Comparison of ENCODE assay signal across 22 cellular contexts in the genomic region with DNA sequence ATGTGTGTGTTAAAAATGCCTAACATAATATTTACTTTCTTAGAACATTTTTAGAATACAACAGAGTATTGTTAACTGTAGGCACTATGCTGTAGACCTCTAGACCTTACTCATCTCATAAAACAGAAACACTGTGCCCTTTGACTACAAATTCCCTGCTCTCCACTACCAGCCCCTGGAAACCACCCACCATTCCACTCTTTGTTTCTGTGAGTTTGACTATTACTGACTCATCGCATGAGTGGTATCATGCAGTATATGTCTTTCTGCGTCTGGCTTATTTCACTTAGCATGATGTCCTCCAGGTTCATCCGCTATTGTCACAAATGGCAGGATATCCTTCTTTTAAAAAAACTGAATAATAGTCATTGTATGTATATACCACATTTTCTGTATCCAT.
DNase-seq lines count a peak whose midpoint lies in the region; ATAC-seq and TF ChIP-seq lines count a peak whose summit lies in the region.
"Had no signal": no experiment of that assay in that cellular context is flagged by ENCODE, and none has a peak within 500 bp of the region (broad histone marks: within the 10 kb centered on the region; RNA-seq: fewer than 3 reads in every experiment).

No MANE protein-coding gene starts in this region.

- H3K4me1 ChIP-seq in heart right ventricle: peaks cover 0 to 5% (median 0%) of the 10 kb centered on the region in 9 donors
- H3K4me1 ChIP-seq: ascending aorta, SJCRH30, upper lobe of right lung had no signal

- H3K36me3 ChIP-seq in heart right ventricle: no peaks in the 10 kb centered on the region
- H3K36me3 ChIP-seq: ascending aorta, SJCRH30, spleen, upper lobe of right lung had no signal

- no peak overlapping the region for H3K27ac Mint-ChIP-seq in activated T-helper 17 cell treated with anti-CD3 and anti-CD28 coated beads, Interleukin-2, amount 50 U/mL, for 72 hours
- H3K27ac Mint-ChIP-seq: activated naive CD4-positive, alpha-beta T cell treated with anti-CD3 and anti-CD28 coated beads for 36 hours; memory B cell had no signal

- intact Hi-C loops in heart right ventricle (cut with DNase I): no loop called here

- no peaks in the 10 kb centered on the region for H3K27me3 ChIP-seq in heart right ventricle
- H3K27me3 ChIP-seq: ascending aorta, SJCRH30, spleen, upper lobe of right lung had no signal

- peak; percentile 70 for ATAC-seq in activated T-helper 17 cell treated with anti-CD3 and anti-CD28 coated beads, Interleukin-2, amount 50 U/mL, for 72 hours (replicated peaks)
- ATAC-seq in heart right ventricle: no peak
- ATAC-seq: esophagus mucosa, upper lobe of right lung had no signal

- H3K36me3 Mint-ChIP-seq in activated T-helper 17 cell treated with anti-CD3 and anti-CD28 coated beads, Interleukin-2, amount 50 U/mL, for 72 hours (ENCODE audit: low read depth): no peaks in the 10 kb centered on the region
- H3K36me3 Mint-ChIP-seq: memory B cell had no signal

- H3K27ac ChIP-seq in heart right ventricle: no peak overlapping the region
- H3K27ac ChIP-seq: ascending aorta, C4-2B, SJCRH30, spleen, upper lobe of right lung had no signal

- H3K9me3 Mint-ChIP-seq in activated T-helper 17 cell treated with anti-CD3 and anti-CD28 coated beads, Interleukin-2, amount 50 U/mL, for 72 hours: peaks cover 10% of the 10 kb centered on the region

- DNase-seq in COLO829 (ENCODE audit: low spot score) (peak; percentile 97), HT1080 (ENCODE audit: low read depth) (peak; percentile 76), islet precursor cell (peak; percentile 81), NCI-H446 treated with DMSO at 0.1 percent for 48 hours (lab: John Stamatoyannopoulos, UW) (no peak), heart right ventricle (no peak), ureter (ENCODE audit: low spot score) (no peak)
- DNase-seq: activated CD4-positive, alpha-beta T cell treated with anti-CD3 and anti-CD28 coated beads, Interleukin-2, amount 50 U/mL, for 4 hours; activated naive CD4-positive, alpha-beta T cell treated with anti-CD3 and anti-CD28 coated beads for 36 hours; effector CD8-positive, alpha-beta T cell; kidney glomerular epithelial cell; NCI-H1417 treated with DMSO at 0.1 percent for 48 hours; occipital lobe; SJCRH30; spleen; stimulated activated CD4-positive, alpha-beta T cell treated with anti-CD3 and anti-CD28 coated beads, Interleukin-4, amount 100 ng/mL, for 4 hours; T-helper 2 cell; upper lobe of right lung had no signal

- 82 to 86% methylated on average over 3 of the region's 3 CpGs for WGBS in heart right ventricle, 2 donors

- H3K4me3 Mint-ChIP-seq in activated T-helper 17 cell treated with anti-CD3 and anti-CD28 coated beads, Interleukin-2, amount 50 U/mL, for 72 hours: no peak overlapping the region
- H3K4me3 Mint-ChIP-seq: activated naive CD4-positive, alpha-beta T cell treated with anti-CD3 and anti-CD28 coated beads for 36 hours; memory B cell had no signal

- no peak for TF ChIP-seq CTCF in heart right ventricle (IDR thresholded peaks at IDR 0.05)

- H3K4me1 Mint-ChIP-seq in activated T-helper 17 cell treated with anti-CD3 and anti-CD28 coated beads, Interleukin-2, amount 50 U/mL, for 72 hours: no peaks in the 10 kb centered on the region

- no peaks in the 10 kb centered on the region for H3K27me3 Mint-ChIP-seq in activated T-helper 17 cell treated with anti-CD3 and anti-CD28 coated beads, Interleukin-2, amount 50 U/mL, for 72 hours
- H3K27me3 Mint-ChIP-seq: memory B cell had no signal

- H3K9me3 ChIP-seq in heart right ventricle: no peaks in the 10 kb centered on the region
- H3K9me3 ChIP-seq: ascending aorta, SJCRH30, upper lobe of right lung had no signal

- no peak overlapping the region for H3K4me3 ChIP-seq in heart right ventricle
- H3K4me3 ChIP-seq: ascending aorta, SJCRH30, spleen, upper lobe of right lung had no signal

Comparison
In these comparisons a context has a peak if more than half of its experiments do, and no peak if none do; other contexts are left out.
1. DNase-seq: peak in COLO829 (single experiment), HT1080 (single experiment) and islet precursor cell (single experiment); none in NCI-H446 treated with DMSO at 0.1 percent for 48 hours (single experiment), heart right ventricle (0 of 2) and ureter (single experiment).